Comparison of ENCODE assay signal across 11 cellular contexts in the genomic region with DNA sequence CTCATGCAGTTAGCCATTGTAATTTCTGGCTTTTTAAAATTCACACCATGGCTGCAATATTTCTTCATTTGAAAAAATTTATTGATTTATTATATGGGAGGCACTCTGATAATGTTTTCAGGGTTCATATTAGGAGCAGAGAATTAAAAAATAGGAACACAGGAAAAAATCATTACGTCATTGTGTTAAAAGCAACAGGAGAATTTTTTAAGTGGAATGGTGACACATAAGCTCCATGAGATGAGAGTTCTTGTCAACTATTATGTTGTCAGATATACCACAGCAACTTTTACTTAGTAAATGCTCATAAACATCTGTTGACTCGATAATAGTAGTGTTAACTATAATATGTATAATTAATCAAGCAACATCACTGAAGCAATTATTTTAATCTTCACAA.
"Had no signal": no experiment of that assay in that cellular context is flagged by ENCODE, and none has a peak within 500 bp of the region (broad histone marks: within the 10 kb centered on the region; RNA-seq: fewer than 3 reads in every experiment).

No MANE protein-coding gene starts in this region.

- H3K9ac ChIP-seq: GM23248 had no signal

- DNase-seq: GM23248, GOT3, H7, H9, HCEC 1CT, HFFc6 had no signal

- H3K4me3 ChIP-seq: GM23248, GM23338, HAP-1 had no signal

- H3K4me2 ChIP-seq: GM23338 had no signal

- ATAC-seq: GM23338, HCT116 had no signal

- H2AFZ ChIP-seq: GM23248, GM23338 had no signal

- H3K36me3 ChIP-seq: HAP-1 had no signal

- FAIRE-seq: H1, H54 had no signal

- H3K27ac ChIP-seq: GM23248 had no signal

- H3K4me1 ChIP-seq: HAP-1 had no signal

- H3K9me3 ChIP-seq: HAP-1 had no signal
